19 cellular contexts compared by ENCODE assay signal in the genomic region with DNA sequence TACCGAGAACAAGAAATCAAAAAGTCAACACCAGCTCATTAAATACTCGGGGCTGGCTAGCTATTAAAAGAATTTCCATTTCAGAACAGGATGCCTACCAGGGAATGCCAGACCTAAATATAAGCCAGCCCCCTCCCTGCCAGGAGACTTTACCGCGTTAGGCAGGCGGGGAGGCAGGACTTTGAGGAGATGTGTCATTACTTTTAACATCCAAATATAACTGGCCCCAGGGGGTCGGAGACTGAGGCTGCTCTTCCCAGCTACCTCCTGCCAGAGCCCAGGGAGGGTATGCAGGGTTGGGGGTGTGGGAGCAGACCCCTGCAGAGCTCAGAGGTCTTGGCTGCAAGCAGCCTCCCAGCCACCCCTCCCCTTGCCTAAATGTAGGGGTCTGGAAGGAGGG.
A peak's percentile ranks its signal among the peaks of the same experiment; 100 is the strongest.
DNase-seq lines count a peak whose midpoint lies in the region; ATAC-seq and TF ChIP-seq lines count a peak whose summit lies in the region.
"Had no signal": no experiment of that assay in that cellular context is flagged by ENCODE, and none has a peak within 500 bp of the region (broad histone marks: within the 10 kb centered on the region; RNA-seq: fewer than 3 reads in every experiment).

No MANE protein-coding gene starts in this region.

- no peak overlapping the region for H2AK5ac ChIP-seq in mesendoderm (ENCODE audit: low read length)

- TF ChIP-seq CTCF in GM23338 (conservative IDR thresholded peaks at IDR 0.05; ENCODE audit: low read depth in 2 of 2) (no peak), heart left ventricle (IDR thresholded peaks at IDR 0.05) (no peak), type B pancreatic cell (conservative IDR thresholded peaks at IDR 0.05) (no peak), left lung (IDR thresholded peaks at IDR 0.05) (no peak)

- H3K4me3 ChIP-seq in GM23338 (peak overlapping the region; percentile 29; the same call in 1 of the 2 replicates), HUES6 (ENCODE audit: low read depth, low read length) (peak overlapping the region; percentile 11; the same call in 1 of the 2 replicates), heart left ventricle (no peak overlapping the region), mesendoderm (ENCODE audit: low read length) (no peak overlapping the region), left lung (no peak overlapping the region)
- H3K4me3 ChIP-seq: BLaER1, SJSA1 had no signal

- no peaks in the 10 kb centered on the region for H3K9me3 Mint-ChIP-seq in GM23338
- no peaks in the 10 kb centered on the region for H3K9me3 Mint-ChIP-seq in type B pancreatic cell

- ATAC-seq in GM23338 = peak; percentile 86
- peak; percentile 50 to 70 (median 60) for ATAC-seq in heart left ventricle
- no peak for ATAC-seq in GM21619 (IDR thresholded peaks at IDR 0.05; ENCODE audit: unreplicated experiment)
- ATAC-seq in left lung = no peak
- ATAC-seq: HepG2 had no signal

- H3K4me3 Mint-ChIP-seq in GM23338 (no peak overlapping the region), type B pancreatic cell (no peak overlapping the region)

- DNase-seq in GM23338 (ENCODE audit: low spot score) (peak; percentile 56), heart left ventricle (no peak), mesendoderm (peak; percentile 86), NCI-H2107 (lab: John Stamatoyannopoulos, UW) (no peak), type B pancreatic cell (ENCODE audit: extremely low spot score, unreplicated experiment) (no peak), left lung (no peak)
- DNase-seq: COR-L47, DMS53, GOT3, NCI-H2029, NCI-H526, OCI-M1, RPMI8226, SW 1271 had no signal

- H3K27me3 ChIP-seq in GM23338 (ENCODE audit: insufficient read depth) = no peaks in the 10 kb centered on the region
- H3K27me3 ChIP-seq in HUES6 (ENCODE audit: control insufficient read depth, insufficient read depth, low read length) = peaks cover 15% of the 10 kb centered on the region
- H3K27me3 ChIP-seq in heart left ventricle = no peaks in the 10 kb centered on the region
- no peaks in the 10 kb centered on the region for H3K27me3 ChIP-seq in mesendoderm (ENCODE audit: insufficient read depth, low read length, poor library complexity)
- peaks cover 0 to 11% of the 10 kb centered on the region in 2 donors for H3K27me3 ChIP-seq in left lung
- H3K27me3 ChIP-seq: BLaER1, SJSA1 had no signal

- peak overlapping the region; percentile 61; the same call in 1 of the 2 replicates for H3K4me2 ChIP-seq in GM23338
- no peak overlapping the region for H3K4me2 ChIP-seq in mesendoderm (ENCODE audit: low read length)
- H3K4me2 ChIP-seq: BLaER1 had no signal

- H3K4me1 ChIP-seq in GM23338 (ENCODE audit: insufficient read depth) (peaks cover 22% of the 10 kb centered on the region), HUES6 (ENCODE audit: control insufficient read depth, insufficient read depth, low read length) (peaks cover 41% of the 10 kb centered on the region), heart left ventricle (peaks cover 0 to 9% (median 0%) of the 10 kb centered on the region in 12 donors), mesendoderm (ENCODE audit: control insufficient read depth, low read depth, low read length) (peaks cover 12% of the 10 kb centered on the region), left lung (no peaks in the 10 kb centered on the region)

- whole genome bisulfite sequencing in heart left ventricle, 4 donors = 31 to 53% (median 41%) methylated on average over 6 of the region's 6 CpGs
- no CpG with 5 or more reads among the region's 6 CpGs for WGBS in mesendoderm (ENCODE audit: extremely low coverage, insufficient coverage, low lambda C conversion rate)

- H3K4ac ChIP-seq in mesendoderm (ENCODE audit: low read depth, low read length) = no peak overlapping the region

- no peak overlapping the region for H3K56ac ChIP-seq in mesendoderm (ENCODE audit: low read length)

- H3K36me3 ChIP-seq in GM23338 (ENCODE audit: insufficient read depth) (no peaks in the 10 kb centered on the region), HUES6 (ENCODE audit: control insufficient read depth, insufficient read depth, low read length) (no peaks in the 10 kb centered on the region), heart left ventricle (no peaks in the 10 kb centered on the region), mesendoderm (ENCODE audit: control insufficient read depth, insufficient read depth, low read length) (no peaks in the 10 kb centered on the region), left lung (no peaks in the 10 kb centered on the region)
- H3K36me3 ChIP-seq: BLaER1, SJSA1 had no signal

- no peaks in the 10 kb centered on the region for H3K9me2 ChIP-seq in GM23338 (ENCODE audit: insufficient read depth)

- intact Hi-C loops in heart left ventricle (cut with DNase I) (no loop called here), left lung (cut with DNase I) (no loop called here)

- H2BK120ac ChIP-seq in mesendoderm (ENCODE audit: low read depth, low read length) = no peak overlapping the region

- H3K36me3 Mint-ChIP-seq in GM23338 (ENCODE audit: low read depth) (no peaks in the 10 kb centered on the region), type B pancreatic cell (no peaks in the 10 kb centered on the region)

- H3K79me2 ChIP-seq in GM23338 (replicated peaks; ENCODE audit: insufficient read depth) = no peaks in the 10 kb centered on the region
- no peaks in the 10 kb centered on the region for H3K79me2 ChIP-seq in mesendoderm (ENCODE audit: control insufficient read depth, insufficient read depth, low read length)

- no peaks in the 10 kb centered on the region for H3F3A ChIP-seq in GM23338 (replicated peaks; ENCODE audit: low read depth)

- H3K4me1 Mint-ChIP-seq in GM23338 = peaks cover 35% of the 10 kb centered on the region
- H3K4me1 Mint-ChIP-seq in type B pancreatic cell (ENCODE audit: unreplicated experiment) = peaks cover 12% of the 10 kb centered on the region

- H3K79me1 ChIP-seq in mesendoderm (ENCODE audit: low read length) = no peaks in the 10 kb centered on the region

- H3K27ac Mint-ChIP-seq in GM23338 (no peak overlapping the region), type B pancreatic cell (no peak overlapping the region)

- H2AFZ ChIP-seq in GM23338 = no peak overlapping the region

- no peaks in the 10 kb centered on the region for H3K9me3 ChIP-seq in HUES6 (ENCODE audit: control insufficient read depth, insufficient read depth, low read depth, low read length)
- H3K9me3 ChIP-seq in heart left ventricle = no peaks in the 10 kb centered on the region
- no peaks in the 10 kb centered on the region for H3K9me3 ChIP-seq in left lung
- H3K9me3 ChIP-seq: BLaER1, SJSA1 had no signal

- no peak overlapping the region for H3K23ac ChIP-seq in mesendoderm (ENCODE audit: low read length)

- no peak for TF ChIP-seq POLR2A in heart left ventricle (IDR thresholded peaks at IDR 0.05)

- H4K5ac ChIP-seq in mesendoderm (ENCODE audit: low read length) = no peak overlapping the region

- H4K8ac ChIP-seq in mesendoderm (ENCODE audit: low read depth, low read length) = no peak overlapping the region

- no peak overlapping the region for H2BK15ac ChIP-seq in mesendoderm (replicated peaks; ENCODE audit: low read depth)

- H3K9ac ChIP-seq in HUES6 (ENCODE audit: low read length) = no peak overlapping the region
- H3K9ac ChIP-seq in mesendoderm (ENCODE audit: low read length) = no peak overlapping the region
- H3K9ac ChIP-seq: BLaER1 had no signal

- H3K18ac ChIP-seq in mesendoderm (ENCODE audit: low read length) = no peak overlapping the region

- H4K20me1 ChIP-seq in GM23338 (replicated peaks; ENCODE audit: insufficient read depth) = no peaks in the 10 kb centered on the region
- H4K20me1 ChIP-seq: BLaER1 had no signal

- H3K27me3 Mint-ChIP-seq in GM23338 (ENCODE audit: insufficient read depth, low read depth, poor library complexity) (peaks cover 4% of the 10 kb centered on the region), type B pancreatic cell (peaks cover 46% of the 10 kb centered on the region)

- no peak overlapping the region for H3K27ac ChIP-seq in GM23338 (ENCODE audit: low read depth)
- no peak overlapping the region for H3K27ac ChIP-seq in HUES6 (ENCODE audit: low read depth, low read length)
- H3K27ac ChIP-seq in heart left ventricle = no peak overlapping the region
- no peak overlapping the region for H3K27ac ChIP-seq in mesendoderm (ENCODE audit: low read depth, low read length)
- H3K27ac ChIP-seq in left lung = no peak overlapping the region
- H3K27ac ChIP-seq: BLaER1, SJSA1 had no signal

- no peak overlapping the region for H2BK5ac ChIP-seq in mesendoderm (ENCODE audit: low read length)

Comparison
In these comparisons a context has a peak if more than half of its experiments do, and no peak if none do; other contexts are left out.
1. ATAC-seq: peak in GM23338 (single experiment) and heart left ventricle (4 of 4); none in GM21619 (single experiment) and left lung (single experiment).
2. DNase-seq: peak in GM23338 (single experiment) and mesendoderm (single experiment); none in heart left ventricle (0 of 5), NCI-H2107 (single experiment), type B pancreatic cell (single experiment) and left lung (0 of 2).
3. H3K4me3 ChIP-seq: peak in GM23338 (single experiment) and HUES6 (single experiment); none in heart left ventricle (0 of 12), mesendoderm (single experiment) and left lung (0 of 2).